ENCODE assay signal across 8 cellular contexts in the genomic region with DNA sequence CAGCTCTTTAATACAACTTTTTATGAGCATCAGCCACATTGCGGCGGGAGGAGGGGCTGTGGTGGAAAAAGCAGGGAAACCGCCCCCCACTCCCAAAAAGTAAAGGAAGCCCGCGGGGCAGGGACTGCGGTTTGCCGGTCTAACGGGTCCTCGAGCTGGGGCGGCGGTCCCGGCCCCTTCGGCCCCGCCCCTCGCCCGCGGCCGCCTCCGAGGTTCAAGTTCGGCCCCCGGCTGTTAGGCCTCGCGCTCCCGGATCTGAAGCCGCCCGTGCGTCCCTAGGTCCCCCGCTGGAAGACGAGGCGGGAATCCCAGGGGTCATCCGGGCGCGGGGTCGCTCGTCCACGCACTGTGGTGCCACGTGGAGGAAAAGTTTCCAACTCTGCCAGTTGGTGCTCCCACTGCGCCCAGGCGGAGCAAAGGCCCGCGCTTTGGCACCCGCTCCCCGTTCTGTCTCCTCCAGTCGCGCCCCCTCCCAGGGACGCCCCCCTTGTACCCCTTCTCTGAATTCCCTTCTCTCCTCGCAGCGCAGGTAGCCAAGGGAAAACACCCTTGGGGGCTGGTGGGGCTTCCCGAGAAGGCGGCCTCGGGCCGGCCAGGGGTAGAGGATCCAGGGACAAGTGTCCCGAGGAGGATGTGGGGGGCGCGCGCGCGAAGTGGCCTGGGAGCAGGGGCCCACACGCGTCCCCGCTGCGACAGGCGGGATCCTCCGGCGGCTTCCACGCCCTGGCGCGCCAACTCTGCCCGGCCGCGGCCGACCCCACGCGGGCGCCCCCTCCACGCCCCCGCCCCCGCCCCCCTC. TPM values are rescaled to one million over a fixed set of nuclear protein-coding genes. Genes with fewer than 3 reads are reported as not detected.
DNase-seq lines count a peak whose midpoint lies in the region; ATAC-seq and TF ChIP-seq lines count a peak whose summit lies in the region.

No MANE protein-coding gene starts in this region.

- H2BK5ac ChIP-seq in mesendoderm (ENCODE audit: low read length): no peak overlapping the region

- peak overlapping the region; percentile 3 for H3K23ac ChIP-seq in mesendoderm (ENCODE audit: low read length)

- TF ChIP-seq EP300 in tibial nerve (IDR thresholded peaks at IDR 0.05): peak in 1 of 2 donors; percentile 11

- no peak for TF ChIP-seq POLR2A in tibial nerve (IDR thresholded peaks at IDR 0.05)

- peak overlapping the region; percentile 79 for H3K18ac ChIP-seq in mesendoderm (ENCODE audit: low read length)

- H3K4me3 ChIP-seq in GM08714 (ENCODE audit: low read length) (peak overlapping the region; percentile 69), choroid plexus epithelial cell (ENCODE audit: low read depth, low read length) (peak overlapping the region; percentile 68), mesendoderm (ENCODE audit: low read length) (peak overlapping the region; percentile 56), tibial nerve (peak overlapping the region; percentile 57 to 89 (median 72))

- H3K36me3 ChIP-seq in mesendoderm (ENCODE audit: control insufficient read depth, insufficient read depth, low read length) (no peaks in the 10 kb centered on the region), tibial nerve (no peaks in the 10 kb centered on the region)

- DNase-seq in NAMALWA (ENCODE audit: low spot score) (peak; percentile 65), choroid plexus epithelial cell (ENCODE audit: low read depth) (no peak), mesendoderm (peak; percentile 61), tibial nerve (ENCODE audit: low spot score in 2 of 2) (peak; percentile 14 to 35), HK-2 (ENCODE audit: unreplicated experiment) (no peak), OCI-M1 (lab: John Stamatoyannopoulos, UW) (no peak)

- peak overlapping the region; percentile 82 for H3K9ac ChIP-seq in mesendoderm (ENCODE audit: low read length)

- H3K27ac ChIP-seq in mesendoderm (ENCODE audit: low read depth, low read length) (peak overlapping the region; percentile 11), tibial nerve (peak overlapping the region; percentile 78 to 97 (median 91))

- peak overlapping the region; percentile 91 for H3K56ac ChIP-seq in mesendoderm (ENCODE audit: low read length)

- no peaks in the 10 kb centered on the region for H3K9me3 ChIP-seq in tibial nerve

- no peak overlapping the region for H4K5ac ChIP-seq in mesendoderm (ENCODE audit: low read length)

- H3K79me1 ChIP-seq in mesendoderm (ENCODE audit: low read length): peaks cover 8% of the 10 kb centered on the region

- H3K79me2 ChIP-seq in mesendoderm (ENCODE audit: control insufficient read depth, insufficient read depth, low read length): peaks cover 6% of the 10 kb centered on the region

- H3K4me2 ChIP-seq in mesendoderm (ENCODE audit: low read length): peak overlapping the region; percentile 93

- no peak overlapping the region for H2BK120ac ChIP-seq in mesendoderm (ENCODE audit: low read depth, low read length)

- no peak overlapping the region for H2BK15ac ChIP-seq in mesendoderm (replicated peaks; ENCODE audit: low read depth)

- no CpG with 5 or more reads among the region's 78 CpGs for WGBS in mesendoderm (ENCODE audit: extremely low coverage, insufficient coverage, low lambda C conversion rate)
- WGBS in tibial nerve, 2 donors: 1 to 2% methylated on average over 41 to 73 of the region's 78 CpGs

- TF ChIP-seq CTCF in choroid plexus epithelial cell (conservative IDR thresholded peaks at IDR 0.05; ENCODE audit: low read depth, low read length) (no peak), tibial nerve (IDR thresholded peaks at IDR 0.05) (peak in 1 of 5 experiments; percentile 5)

- ATAC-seq in GM21786 (IDR thresholded peaks at IDR 0.05; ENCODE audit: unreplicated experiment): peak; percentile 15

- H3K4me1 ChIP-seq in mesendoderm (ENCODE audit: control insufficient read depth, low read depth, low read length) (no peaks in the 10 kb centered on the region), tibial nerve (peaks cover 0 to 30% (median 16%) of the 10 kb centered on the region in 4 donors)

- peaks cover 14% of the 10 kb centered on the region for H3K27me3 ChIP-seq in mesendoderm (ENCODE audit: insufficient read depth, low read length, poor library complexity)
- H3K27me3 ChIP-seq in tibial nerve: no peaks in the 10 kb centered on the region

- no peak overlapping the region for H2AK5ac ChIP-seq in mesendoderm (ENCODE audit: low read length)

- H3K4ac ChIP-seq in mesendoderm (ENCODE audit: low read depth, low read length): peak overlapping the region; percentile 83

- no peak overlapping the region for H4K8ac ChIP-seq in mesendoderm (ENCODE audit: low read depth, low read length)

RNA-seq across cellular contexts. Expression of a gene that starts 0.8 kb away (rescaled TPM):
- 36.3 TPM for polyA plus RNA-seq in mesendoderm (2013, experiment 1 of 2)
- 35.5 TPM for polyA plus RNA-seq in mesendoderm (2013, experiment 2 of 2)
- total RNA-seq in tibial nerve: 10 to 100 TPM; 56.6 to 87.9 (median 71.6) TPM

Comparison
In these comparisons a context has a peak if more than half of its experiments do, and no peak if none do; other contexts are left out.
1. DNase-seq: peak in NAMALWA (single experiment), mesendoderm (single experiment) and tibial nerve (2 of 2); none in choroid plexus epithelial cell (single experiment), HK-2 (single experiment) and OCI-M1 (single experiment).
2. Peak in every context shown above with its lines, with median percentiles within 50 percentile points of each other: H3K4me3 ChIP-seq.